In the genomic region with DNA sequence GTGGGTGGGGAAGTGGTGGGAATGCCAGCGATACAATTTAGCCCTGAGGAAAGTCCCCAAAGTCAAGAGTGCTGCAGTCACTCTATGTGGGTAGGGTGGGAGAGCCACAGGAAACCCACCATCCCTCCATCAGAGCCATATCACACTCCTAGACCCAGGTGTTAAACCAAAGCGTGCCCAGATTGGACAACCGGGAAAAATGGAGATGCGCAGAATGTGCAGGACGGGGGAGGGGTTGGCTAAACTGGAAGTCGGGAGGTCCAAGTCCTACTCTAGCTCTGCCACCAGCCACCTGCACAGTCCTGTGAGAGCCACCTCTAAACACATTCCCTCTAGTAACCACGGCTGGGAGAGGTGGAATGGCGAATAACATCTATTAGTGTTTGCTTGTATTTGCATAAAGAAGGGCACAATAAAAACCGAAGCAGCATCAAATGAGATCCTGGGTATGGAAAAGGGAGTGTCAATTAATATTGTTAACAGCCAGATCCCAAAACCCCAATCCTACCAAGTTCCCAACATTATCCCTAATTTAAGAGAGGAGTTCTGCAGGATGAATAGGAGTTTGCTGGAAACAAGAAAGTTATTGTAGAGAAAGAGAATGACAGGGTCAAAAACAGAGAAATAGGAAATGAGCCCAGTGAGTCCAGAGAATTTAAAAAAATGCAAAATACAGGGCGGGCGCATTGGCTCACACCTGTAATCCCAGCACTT, we compare ENCODE assay signal across 19 cellular contexts.
"Had no signal": no experiment of that assay in that cellular context is flagged by ENCODE, and none has a peak within 500 bp of the region (broad histone marks: within the 10 kb centered on the region; RNA-seq: fewer than 3 reads in every experiment).

No MANE protein-coding gene starts in this region.

- DNase-seq: activated CD4-positive, alpha-beta T cell treated with anti-CD3 and anti-CD28 coated beads, Interleukin-2, amount 50 U/mL, for 1 hour; activated CD4-positive, CD25-positive, alpha-beta regulatory T cell treated with anti-CD3 and anti-CD28 coated beads, Interleukin-2, amount 50 U/mL, for 72 hours; activated CD8-positive, alpha-beta T cell treated with anti-CD3 and anti-CD28 coated beads, Interleukin-2, amount 10 ng/mL, durations not matched to agents 7 days and 5 days; activated gamma-delta T cell treated with Interleukin-2 at 50 U/mL for 16 hours; activated T-cell treated with anti-CD3 and anti-CD28 coated beads, Interleukin-2, amount 50 U/mL, for 1 hour; central memory CD4-positive, alpha-beta T cell; effector memory CD4-positive, alpha-beta T cell; hippocampal formation; mesenchymal stem cell; nephron progenitor cell; nucleus accumbens; stimulated activated CD4-positive, alpha-beta T cell treated with anti-CD3 and anti-CD28 coated beads, Interleukin-4, amount 100 ng/mL, for 1 hour; stimulated activated naive CD4-positive, alpha-beta T cell; T-helper 1 cell; thyroid gland; WERI-Rb-1 had no signal

- H3K36me3 ChIP-seq: thyroid gland, WERI-Rb-1 had no signal

- H3K9me3 ChIP-seq: thyroid gland had no signal

- H3K4me2 ChIP-seq: smooth muscle cell had no signal

- H3K27me3 ChIP-seq: thyroid gland had no signal

- ATAC-seq: activated CD8-positive, alpha-beta T cell treated with anti-CD3 and anti-CD28 coated beads, Interleukin-2, amount 10 ng/mL, durations not matched to agents 7 days and 5 days; activated naive CD4-positive, alpha-beta T cell treated with anti-CD3 and anti-CD28 coated beads, Interleukin-2, amount 50 U/mL, for 72 hours; sciatic nerve had no signal

- H3K27ac ChIP-seq: WERI-Rb-1 had no signal

- H3K4me3 ChIP-seq: smooth muscle cell, thyroid gland had no signal
